22 cellular contexts compared by ENCODE assay signal in the genomic region with DNA sequence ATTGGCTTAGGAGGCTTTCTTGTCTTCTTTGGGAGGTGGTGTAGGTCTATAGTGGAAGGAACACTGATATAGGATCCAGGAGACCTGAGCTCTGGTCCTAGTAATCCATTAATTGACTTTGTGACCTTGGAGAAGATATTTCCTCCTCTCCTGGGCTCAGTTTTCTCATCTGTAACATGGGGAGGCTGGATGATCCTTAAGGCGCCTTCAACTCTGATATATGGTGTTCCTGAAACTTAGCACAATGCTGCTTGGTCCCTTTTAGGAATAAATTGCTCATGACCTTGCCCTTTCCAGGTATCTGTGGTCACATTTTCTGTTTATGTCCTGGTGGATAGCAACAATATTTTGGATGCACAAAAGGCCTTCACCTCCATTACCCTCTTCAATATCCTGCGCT. TPM values are rescaled to one million over a fixed set of nuclear protein-coding genes. Genes with fewer than 3 reads are reported as not detected.
DNase-seq lines count a peak whose midpoint lies in the region; ATAC-seq, FAIRE-seq and TF ChIP-seq lines count a peak whose summit lies in the region.
"Had no signal": no experiment of that assay in that cellular context is flagged by ENCODE, and none has a peak within 500 bp of the region (broad histone marks: within the 10 kb centered on the region; RNA-seq: fewer than 3 reads in every experiment).

No MANE protein-coding gene starts in this region.

- no TSS peak for BruUV-seq in HepG2 (replicated peaks; lab: Mats Ljungman, UMichigan)

- POLR2A ChIA-PET in HepG2 (lab: Yijun Ruan, JAX) = no interaction called here

- in situ Hi-C loops in HepG2 (cut with HindIII; ENCODE audit: extremely low pct_ligation_motif_present, low pct_unique_long_range_greater_than_20kb) = no loop called here

- no peaks in the 10 kb centered on the region for H3K27me3 ChIP-seq in HepG2 (ENCODE audit: control insufficient read depth in 1 of 2, insufficient read depth in 2 of 2, low read length in 2 of 2)
- H3K27me3 ChIP-seq in right lobe of liver = no peaks in the 10 kb centered on the region
- H3K27me3 ChIP-seq: BLaER1 treated with 17β-estradiol and CSF1 and Interleukin-3, amounts not matched to agents 10 nM and 100 nM had no signal

- H4K20me1 ChIP-seq in HepG2 (ENCODE audit: insufficient read depth, low read length) = no peaks in the 10 kb centered on the region; the same call in 1 of the 2 replicates
- H4K20me1 ChIP-seq: BLaER1 treated with 17β-estradiol and CSF1 and Interleukin-3, amounts not matched to agents 10 nM and 100 nM had no signal

- H3K4me1 ChIP-seq in HepG2 (ENCODE audit: insufficient read depth, low read length) (no peaks in the 10 kb centered on the region), right lobe of liver (no peaks in the 10 kb centered on the region), urinary bladder (ENCODE audit: insufficient read depth) (peaks cover 1% of the 10 kb centered on the region)
- H3K4me1 ChIP-seq: BLaER1 treated with 17β-estradiol and CSF1 and Interleukin-3, amounts not matched to agents 10 nM and 100 nM; Caco-2 had no signal

- H3K27ac ChIP-seq in HepG2 (ENCODE audit: extremely low read length, insufficient read depth, low read length) = no peak overlapping the region
- H3K27ac ChIP-seq in right lobe of liver = no peak overlapping the region
- peak overlapping the region; percentile 67 for H3K27ac ChIP-seq in urinary bladder (ENCODE audit: low read depth)
- H3K27ac ChIP-seq: 22Rv1; BLaER1 treated with 17β-estradiol and CSF1 and Interleukin-3, amounts not matched to agents 10 nM and 100 nM; C4-2B had no signal

- H2AFZ ChIP-seq in HepG2 (ENCODE audit: low read length) = no peak overlapping the region

- H3K27ac Mint-ChIP-seq in endothelial cell (ENCODE audit: unreplicated experiment) = no peak overlapping the region
- H3K27ac Mint-ChIP-seq: B cell; CD4-positive, alpha-beta T cell; CD8-positive, alpha-beta T cell had no signal

- no peaks in the 10 kb centered on the region for H3K9me3 Mint-ChIP-seq in endothelial cell (ENCODE audit: unreplicated experiment)
- H3K9me3 Mint-ChIP-seq: CD4-positive, alpha-beta T cell; CD8-positive, alpha-beta T cell had no signal

- H3K9ac ChIP-seq in HepG2 (ENCODE audit: insufficient read depth, low read depth, low read length) = no peak overlapping the region
- H3K9ac ChIP-seq: BLaER1 treated with 17β-estradiol and CSF1 and Interleukin-3, amounts not matched to agents 10 nM and 100 nM had no signal

- CTCF ChIA-PET in HepG2 (lab: Yijun Ruan, JAX; ENCODE audit: low intra/inter-chr PET ratio, low total read pairs) = no interaction called here

- intact Hi-C loops in HepG2 (cut with micrococcal nuclease; ENCODE audit: unreplicated experiment) = no loop called here
- intact Hi-C loops in right lobe of liver (cut with DNase I) = no loop called here

- TF ChIP-seq CTCF in HepG2 (CRISPR knock-in tag; IDR thresholded peaks at IDR 0.05) (no peak), right lobe of liver (IDR thresholded peaks at IDR 0.05) (no peak), endothelial cell (IDR thresholded peaks at IDR 0.05; ENCODE audit: unreplicated experiment) (no peak)

- peaks cover 56 to 96% of the 10 kb centered on the region in 2 experiments for H3K36me3 ChIP-seq in HepG2 (replicated peaks in 1 of 2; ENCODE audit: control insufficient read depth in 1 of 2, insufficient read depth in 2 of 2, low read length in 2 of 2)
- peaks cover 3 to 99% (median 56%) of the 10 kb centered on the region in 4 donors for H3K36me3 ChIP-seq in right lobe of liver
- no peaks in the 10 kb centered on the region for H3K36me3 ChIP-seq in urinary bladder (ENCODE audit: insufficient read depth)
- H3K36me3 ChIP-seq: BLaER1 treated with 17β-estradiol and CSF1 and Interleukin-3, amounts not matched to agents 10 nM and 100 nM had no signal

- peaks cover 12% of the 10 kb centered on the region for H3K4me1 Mint-ChIP-seq in endothelial cell (ENCODE audit: unreplicated experiment)
- H3K4me1 Mint-ChIP-seq: B cell had no signal

- H3K9me3 ChIP-seq in HepG2 (ENCODE audit: low read length) (no peaks in the 10 kb centered on the region), right lobe of liver (no peaks in the 10 kb centered on the region)
- H3K9me3 ChIP-seq: A549; BLaER1 treated with 17β-estradiol and CSF1 and Interleukin-3, amounts not matched to agents 10 nM and 100 nM; Caco-2 had no signal

- H3K36me3 Mint-ChIP-seq in endothelial cell (ENCODE audit: low read depth, unreplicated experiment) = no peaks in the 10 kb centered on the region

- no peak overlapping the region for H3K4me2 ChIP-seq in HepG2 (ENCODE audit: low read depth, low read length)
- H3K4me2 ChIP-seq: A549; BLaER1 treated with 17β-estradiol and CSF1 and Interleukin-3, amounts not matched to agents 10 nM and 100 nM had no signal

- TF ChIP-seq POLR2A in HepG2 (IDR thresholded peaks at IDR 0.05; ENCODE audit: insufficient read depth in 1 of 2, low read depth in 2 of 2, low read length in 2 of 2) (peak in 1 of 2 experiments; percentile 7; a peak in 1 of 4 replicates), right lobe of liver (IDR thresholded peaks at IDR 0.05) (no peak)

- H3K4me3 ChIP-seq in HepG2 (replicated peaks in 1 of 3; ENCODE audit: insufficient read depth in 1 of 3, low read depth in 2 of 3, low read length in 3 of 3) (no peak overlapping the region), right lobe of liver (no peak overlapping the region), urinary bladder (ENCODE audit: low read depth, low read length) (no peak overlapping the region)
- H3K4me3 ChIP-seq: A549; BLaER1 treated with 17β-estradiol and CSF1 and Interleukin-3, amounts not matched to agents 10 nM and 100 nM had no signal

- TF ChIP-seq EP300 in HepG2 (IDR thresholded peaks at IDR 0.05; ENCODE audit: low read depth in 2 of 2, low read length in 2 of 2) (no peak), HepG2 (CRISPR knock-in tag; IDR thresholded peaks at IDR 0.05; ENCODE audit: borderline replicate concordance) (no peak)

- DNase-seq in HepG2 (ENCODE audit: low spot score) = no peak
- no peak for DNase-seq in right lobe of liver
- DNase-seq in endothelial cell (ENCODE audit: low spot score) = no peak
- no peak for DNase-seq in NCI-H1092 (lab: John Stamatoyannopoulos, UW)
- DNase-seq: AML-193; Caco-2; Calu3; CD4-positive, alpha-beta T cell; CD8-positive, alpha-beta T cell; DMS79 treated with DMSO at 0.1 percent for 48 hours; GF-D8 had no signal

- FAIRE-seq in HepG2 (lab: Jason Lieb, UNC) = no peak
- FAIRE-seq: A549, D721Med, G401.6, GM12891, GM18507 had no signal

- peak overlapping the region; percentile 35 for H3K4me3 Mint-ChIP-seq in endothelial cell (ENCODE audit: unreplicated experiment)
- H3K4me3 Mint-ChIP-seq: B cell; CD4-positive, alpha-beta T cell; CD8-positive, alpha-beta T cell had no signal

- no peak for TF ChIP-seq RAD21 in HepG2 (CRISPR knock-in tag; IDR thresholded peaks at IDR 0.05)

- no peaks in the 10 kb centered on the region for H3K79me2 ChIP-seq in HepG2 (ENCODE audit: insufficient read depth, low read length)

- WGBS in HepG2 (ENCODE audit: low lambda C conversion rate) = 98% methylated on average over 2 of the region's 2 CpGs
- WGBS in right lobe of liver (ENCODE audit: insufficient coverage, low coverage, low lambda C conversion rate, missing lambda C conversion rate) = 100% methylated on average over 1 of the region's 2 CpGs
- over 99% methylated on average over 2 of the region's 2 CpGs for WGBS in urinary bladder

- H3K27me3 Mint-ChIP-seq in endothelial cell (ENCODE audit: unreplicated experiment) = peaks cover 4% of the 10 kb centered on the region
- H3K27me3 Mint-ChIP-seq: B cell; CD4-positive, alpha-beta T cell had no signal

- ATAC-seq in HepG2 = no peak
- no peak for ATAC-seq in right lobe of liver
- no peak for ATAC-seq in GM18502 (IDR thresholded peaks at IDR 0.05; ENCODE audit: poor library complexity, unreplicated experiment)
- ATAC-seq: A549; CD8-positive, alpha-beta T cell had no signal

TF ChIP-seq in HepG2, 621 proteins besides CTCF, POLR2A, EP300 and RAD21 (continues in another document):
- TF ChIP-seq ZNF329 (CRISPR knock-in tag; IDR thresholded peaks at IDR 0.05; ENCODE audit: low read depth) (no peak), IRF2 (CRISPR knock-in tag; IDR thresholded peaks at IDR 0.05) (no peak), ZNF460 (CRISPR knock-in tag; IDR thresholded peaks at IDR 0.05; ENCODE audit: borderline replicate concordance) (no peak), PCBP1 (IDR thresholded peaks at IDR 0.05; ENCODE audit: borderline replicate concordance, low read depth, low read length) (no peak), JUNB (CRISPR knock-in tag; IDR thresholded peaks at IDR 0.05; ENCODE audit: borderline replicate concordance) (no peak), NR2C2 (CRISPR knock-in tag; IDR thresholded peaks at IDR 0.05; ENCODE audit: borderline replicate concordance) (no peak), RFX1 (IDR thresholded peaks at IDR 0.05) (no peak), MAFG (CRISPR knock-in tag; IDR thresholded peaks at IDR 0.05) (no peak), KMT2A (CRISPR knock-in tag; IDR thresholded peaks at IDR 0.05) (no peak)

RNA-seq across cellular contexts. Expression of gene ABCC2, which starts 25.3 kb away (rescaled TPM):
- 69.6 and 181 TPM in 2 replicates for total RNA-seq in HepG2 (2016; rRNA removed; fragmentation: Illumina TruSeq; extraction: Trizol)
- total RNA-seq in HepG2 (2016; cell fraction: cytosol; rRNA removed; fragmentation: Illumina TruSeq; extraction: Trizol; ENCODE audit: low read depth) = 31.3 and 40.8 TPM in 2 replicates
- total RNA-seq in HepG2 (2016; cell fraction: insoluble cytoplasmic fraction; rRNA removed; fragmentation: Illumina TruSeq; extraction: Trizol) = 67.7 and 182 TPM in 2 replicates
- total RNA-seq in HepG2 (2016; cell fraction: membrane; rRNA removed; fragmentation: Illumina TruSeq; extraction: Trizol) = 50.0 and 56.1 TPM in 2 replicates
- total RNA-seq in HepG2 (2016; cell fraction: nucleus; rRNA removed; fragmentation: Illumina TruSeq; extraction: Trizol) = 355 and 375 TPM in 2 replicates
- polyA plus RNA-seq in HepG2 (2011; rRNA removed) = 494 and 497 TPM in 2 replicates
- polyA plus RNA-seq in HepG2 (2011; cell fraction: cytosol; rRNA removed) = 143 and 146 TPM in 2 replicates
- 1,936 and 2,090 TPM in 2 replicates for polyA plus RNA-seq in HepG2 (2011; cell fraction: nucleus; rRNA removed)
- 190 and 211 TPM in 2 replicates for polyA plus RNA-seq in HepG2 (2012)
- polyA plus RNA-seq in HepG2 (2016; cell fraction: cytosol; fragmentation: Illumina TruSeq; extraction: Trizol; ENCODE audit: low read depth) = 15.4 and 16.6 TPM in 2 replicates
- 60.6 and 62.7 TPM in 2 replicates for polyA plus RNA-seq in HepG2 (2016; cell fraction: insoluble cytoplasmic fraction; fragmentation: Illumina TruSeq; extraction: Trizol; ENCODE audit: low read depth)
- 30.7 and 37.6 TPM in 2 replicates for polyA plus RNA-seq in HepG2 (2016; cell fraction: membrane; fragmentation: Illumina TruSeq; extraction: Trizol; ENCODE audit: low read depth)
- 729 and 777 TPM in 2 replicates for polyA plus RNA-seq in HepG2 (2016; cell fraction: nucleus; fragmentation: Illumina TruSeq; extraction: Trizol; ENCODE audit: insufficient read depth, low read depth)
- 436 and 561 TPM in 2 replicates for polyA minus RNA-seq in HepG2 (2011; rRNA and poly(A)+ RNA removed; ENCODE audit: low replicate concordance)
- polyA minus RNA-seq in HepG2 (2011; cell fraction: cytosol; rRNA and poly(A)+ RNA removed) = 86.9 and 93.4 TPM in 2 replicates
- polyA minus RNA-seq in HepG2 (2011; cell fraction: nucleus; rRNA and poly(A)+ RNA removed) = 718 and 929 TPM in 2 replicates
- total RNA-seq in right lobe of liver = 100 to 1,000 TPM; 136 to 372 (median 156) TPM
- total RNA-seq in endothelial cell (ENCODE audit: unreplicated experiment) = 1.9 TPM
- 2.3 TPM for total RNA-seq in urinary bladder
- 2.4 TPM for polyA plus RNA-seq in urinary bladder
